Comparison of ENCODE assay signal across 24 cellular contexts in the genomic region with DNA sequence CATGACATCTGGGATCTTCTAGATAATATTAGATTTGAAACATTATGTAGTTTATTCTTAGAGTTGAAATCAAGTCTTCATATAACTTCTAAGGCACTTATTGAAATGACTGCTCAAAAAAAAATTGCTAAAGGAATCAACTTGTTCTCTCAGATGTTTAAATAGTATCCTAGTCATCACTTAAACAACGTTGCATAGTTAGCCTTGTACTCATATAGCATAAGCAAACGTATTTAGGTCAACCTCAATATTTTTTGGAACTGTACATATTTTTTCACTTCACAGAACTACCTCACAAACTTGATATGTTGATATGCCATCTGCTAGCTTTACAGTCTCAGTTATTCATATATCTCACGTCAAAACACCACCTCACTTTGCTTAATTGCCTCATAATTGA. TPM values are rescaled to one million over a fixed set of nuclear protein-coding genes. Genes with fewer than 3 reads are reported as not detected.
A peak's percentile ranks its signal among the peaks of the same experiment; 100 is the strongest.
DNase-seq lines count a peak whose midpoint lies in the region; ATAC-seq, FAIRE-seq and TF ChIP-seq lines count a peak whose summit lies in the region.
"Had no signal": no experiment of that assay in that cellular context is flagged by ENCODE, and none has a peak within 500 bp of the region (broad histone marks: within the 10 kb centered on the region; RNA-seq: fewer than 3 reads in every experiment).

No MANE protein-coding gene starts in this region.

- TF ChIP-seq EP300 in SK-N-SH (IDR thresholded peaks at IDR 0.05; ENCODE audit: borderline replicate concordance in 1 of 2, low read depth in 1 of 2, low read length in 1 of 2) (no peak), esophagus muscularis mucosa (IDR thresholded peaks at IDR 0.05) (no peak)

- DNase-seq in SK-N-SH (no peak), RWPE2 (ENCODE audit: low spot score) (no peak), esophagus muscularis mucosa (ENCODE audit: extremely low spot score) (no peak), psoas muscle (no peak), UCSD-AML1 (lab: John Stamatoyannopoulos, UW; ENCODE audit: unreplicated experiment) (no peak), KBM-7 (no peak), urothelium cell line (ENCODE audit: low spot score) (no peak)
- DNase-seq: activated CD4-positive, alpha-beta T cell treated with anti-CD3 and anti-CD28 coated beads for 48 hours; activated naive CD4-positive, alpha-beta T cell treated with anti-CD3 and anti-CD28 coated beads for 36 hours; activated T-cell treated with anti-CD3 and anti-CD28 coated beads, Interleukin-2, amount 50 U/mL, for 72 hours; BE2C; DND-41; erythroblast; NCI-H2171; NCI-H524 treated with DMSO at 0.1 percent for 48 hours; NK-92 treated with Interleukin-12 subunit alpha and Interleukin-12 subunit beta, amount 100 ng/mL, for 24 hours; small intestine; stimulated activated CD4-positive, alpha-beta T cell treated with anti-CD3 and anti-CD28 coated beads, Interleukin-1b, Interleukin-23, amount 100 ng/mL, for 48 hours; T-helper 1 cell; upper lobe of left lung had no signal

- no peaks in the 10 kb centered on the region for H3K9me2 ChIP-seq in SK-N-SH

- H3K9ac ChIP-seq in SK-N-SH, result no peak overlapping the region

- no peak overlapping the region for H3K4me2 ChIP-seq in SK-N-SH

- TF ChIP-seq POLR2A in esophagus muscularis mucosa (IDR thresholded peaks at IDR 0.05; ENCODE audit: low read depth), result no peak

- no peaks in the 10 kb centered on the region for H3K27me3 ChIP-seq in SK-N-SH (ENCODE audit: insufficient read depth)
- H3K27me3 ChIP-seq in RWPE2 (ENCODE audit: insufficient read depth, poor library complexity, severe bottlenecking), result no peaks in the 10 kb centered on the region
- H3K27me3 ChIP-seq in esophagus muscularis mucosa, result no peaks in the 10 kb centered on the region
- no peaks in the 10 kb centered on the region for H3K27me3 ChIP-seq in psoas muscle (ENCODE audit: insufficient read depth in 3 of 3, low read length in 2 of 3)
- H3K27me3 ChIP-seq: BE2C, upper lobe of left lung had no signal

- H3K4me1 ChIP-seq in SK-N-SH (ENCODE audit: control insufficient read depth in 1 of 2, insufficient read depth in 2 of 2, low read depth in 1 of 2, low read length in 1 of 2), result peaks cover 0 to 3% of the 10 kb centered on the region in 2 experiments; a peak in 1 of 4 replicates
- peaks cover 13% of the 10 kb centered on the region for H3K4me1 ChIP-seq in RWPE2 (ENCODE audit: insufficient read depth, poor library complexity, severe bottlenecking)
- H3K4me1 ChIP-seq in esophagus muscularis mucosa, result peaks cover 22 to 66% (median 56%) of the 10 kb centered on the region in 4 donors
- peaks cover 19% of the 10 kb centered on the region for H3K4me1 ChIP-seq in psoas muscle
- H3K4me1 ChIP-seq: BE2C, HAP-1 had no signal

- no peaks in the 10 kb centered on the region for H3K36me3 ChIP-seq in SK-N-SH (replicated peaks in 1 of 2; ENCODE audit: control insufficient read depth in 1 of 2, insufficient read depth in 2 of 2, low read length in 1 of 2)
- 0 out of 2 replicates have a peak, but pooled peaks cover 3% of the 10 kb centered on the region for H3K36me3 ChIP-seq in RWPE2 (ENCODE audit: low read depth)
- H3K36me3 ChIP-seq in esophagus muscularis mucosa, result no peaks in the 10 kb centered on the region
- no peaks in the 10 kb centered on the region for H3K36me3 ChIP-seq in psoas muscle (ENCODE audit: insufficient read depth in 1 of 2, low read depth in 1 of 2)
- H3K36me3 ChIP-seq: BE2C, HAP-1, upper lobe of left lung had no signal

- WGBS in SK-N-SH (ENCODE audit: low lambda C conversion rate), result 65% methylated on average over 3 of the region's 3 CpGs
- 53% methylated on average over 3 of the region's 3 CpGs for WGBS in esophagus muscularis mucosa
- 54 to 74% (median 72%) methylated on average over 3 of the region's 3 CpGs for WGBS in psoas muscle, 3 donors

- no peaks in the 10 kb centered on the region for H3K79me2 ChIP-seq in SK-N-SH (ENCODE audit: insufficient read depth)

- H3K9me3 ChIP-seq in SK-N-SH, result no peaks in the 10 kb centered on the region
- H3K9me3 ChIP-seq in RWPE2 (ENCODE audit: severe bottlenecking), result no peaks in the 10 kb centered on the region
- H3K9me3 ChIP-seq in esophagus muscularis mucosa, result no peaks in the 10 kb centered on the region
- no peaks in the 10 kb centered on the region for H3K9me3 ChIP-seq in psoas muscle
- H3K9me3 ChIP-seq: BE2C, HAP-1, upper lobe of left lung had no signal

- in situ Hi-C loops in KBM-7 (cut with MboI; ENCODE audit: low pct_unique_long_range_greater_than_20kb, low sequenced_read_pairs), result no loop called here

- ATAC-seq in SK-N-SH treated with all-trans-retinoic acid at 6 μM for 48 hours (peak; percentile 13; the same call in 1 of the 3 replicates), RWPE2 (ENCODE audit: low read depth) (peak; percentile 60; the same call in 2 of the 3 replicates), psoas muscle (peak in 3 of 4 donors; percentile 38 to 43 (median 38))

- POLR2A ChIA-PET in SK-N-SH (lab: Yijun Ruan, JAX), result no interaction called here

- no peak for TF ChIP-seq RAD21 in SK-N-SH (IDR thresholded peaks at IDR 0.05; ENCODE audit: low read length)

- H3K4me3 ChIP-seq in SK-N-SH (ENCODE audit: low read depth in 2 of 2, low read length in 1 of 2), result no peak overlapping the region
- no peak overlapping the region for H3K4me3 ChIP-seq in RWPE2 (ENCODE audit: severe bottlenecking)
- H3K4me3 ChIP-seq in esophagus muscularis mucosa, result no peak overlapping the region
- no peak overlapping the region for H3K4me3 ChIP-seq in psoas muscle
- H3K4me3 ChIP-seq: HAP-1, upper lobe of left lung had no signal

- intact Hi-C loops in esophagus muscularis mucosa (cut with DNase I) (loop anchor here (5.0 kb wide), 1 partner anchor 45 kb away; the partner anchor contains the start of gene CREB1), psoas muscle (cut with DNase I) (no loop called here)

- H2AFZ ChIP-seq in SK-N-SH (ENCODE audit: low read depth), result no peak overlapping the region

- CTCF ChIA-PET in SK-N-SH (lab: Yijun Ruan, JAX), result interaction anchor here (0.9 to 1.9 kb wide), 2 partner anchors 10 to 788 kb away, joined by 3 to 5 read pairs; no protein-coding TSS in a partner anchor

- TF ChIP-seq CTCF in SK-N-SH (IDR thresholded peaks at IDR 0.05), result no peak
- no peak for TF ChIP-seq CTCF in RWPE2 (IDR thresholded peaks at IDR 0.05; ENCODE audit: poor library complexity, severe bottlenecking)
- no peak for TF ChIP-seq CTCF in esophagus muscularis mucosa (IDR thresholded peaks at IDR 0.05)
- TF ChIP-seq CTCF in psoas muscle (IDR thresholded peaks at IDR 0.05), result no peak

- H3K27ac ChIP-seq in SK-N-SH (ENCODE audit: low read depth in 2 of 2, low read length in 1 of 2), result no peak overlapping the region; a peak in 1 of 4 replicates
- no peak overlapping the region for H3K27ac ChIP-seq in RWPE2 (ENCODE audit: poor library complexity, severe bottlenecking)
- peak overlapping the region; percentile 59 to 78 (median 68) for H3K27ac ChIP-seq in esophagus muscularis mucosa (replicated peaks in 1 of 4)
- peak overlapping the region; percentile 1 for H3K27ac ChIP-seq in psoas muscle
- H3K27ac ChIP-seq: 22Rv1, upper lobe of left lung had no signal

- no peaks in the 10 kb centered on the region for H4K20me1 ChIP-seq in SK-N-SH (ENCODE audit: insufficient read depth)

- H3F3A ChIP-seq in SK-N-SH (replicated peaks; ENCODE audit: insufficient read depth), result peaks cover 12% of the 10 kb centered on the region

- no peak for FAIRE-seq in urothelium cell line (lab: Jason Lieb, UNC)
- FAIRE-seq: GM12891, small intestine had no signal

TF ChIP-seq in SK-N-SH treated with all-trans-retinoic acid at 6 μM for 48 hours, 23 proteins besides CTCF, POLR2A, EP300 and RAD21 (continues in another document):
- TF ChIP-seq CSDC2 (CRISPR knock-in tag; IDR thresholded peaks at IDR 0.05), result no peak
- TF ChIP-seq ISL1 (CRISPR knock-in tag; IDR thresholded peaks at IDR 0.05), result no peak
- TF ChIP-seq ESRRG (CRISPR knock-in tag; IDR thresholded peaks at IDR 0.05), result no peak
- no peak for TF ChIP-seq ZNF70 (CRISPR knock-in tag; IDR thresholded peaks at IDR 0.05)
- TF ChIP-seq ZNF565 (CRISPR knock-in tag; conservative IDR thresholded peaks at IDR 0.05; ENCODE audit: low read depth), result no peak
- TF ChIP-seq, protein P1, sequence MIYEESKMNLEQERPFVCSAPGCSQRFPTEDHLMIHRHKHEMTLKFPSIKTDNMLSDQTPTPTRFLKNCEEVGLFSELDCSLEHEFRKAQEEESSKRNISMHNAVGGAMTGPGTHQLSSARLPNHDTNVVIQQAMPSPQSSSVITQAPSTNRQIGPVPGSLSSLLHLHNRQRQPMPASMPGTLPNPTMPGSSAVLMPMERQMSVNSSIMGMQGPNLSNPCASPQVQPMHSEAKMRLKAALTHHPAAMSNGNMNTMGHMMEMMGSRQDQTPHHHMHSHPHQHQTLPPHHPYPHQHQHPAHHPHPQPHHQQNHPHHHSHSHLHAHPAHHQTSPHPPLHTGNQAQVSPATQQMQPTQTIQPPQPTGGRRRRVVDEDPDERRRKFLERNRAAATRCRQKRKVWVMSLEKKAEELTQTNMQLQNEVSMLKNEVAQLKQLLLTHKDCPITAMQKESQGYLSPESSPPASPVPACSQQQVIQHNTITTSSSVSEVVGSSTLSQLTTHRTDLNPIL (CRISPR knock-in tag; IDR thresholded peaks at IDR 0.05; ENCODE audit: low read depth), result no peak
- TF ChIP-seq TCF4 (CRISPR knock-in tag; IDR thresholded peaks at IDR 0.05; ENCODE audit: borderline replicate concordance), result no peak

RNA-seq across cellular contexts. Expression of gene CREB1, which starts 47.1 kb away (rescaled TPM):
- polyA plus RNA-seq in SK-N-SH (2012; rRNA removed) (14.5 and 19.2 TPM in 2 replicates), psoas muscle (10 to 100 TPM in 1 of 3 donors, 1 to 10 TPM in 2; 3.5 to 10.2 (median 5.1) TPM)
- polyA plus RNA-seq in SK-N-SH (2012; cell fraction: cytosol; rRNA removed), result 13.2 and 16.7 TPM in 2 replicates
- polyA plus RNA-seq in SK-N-SH (2012; cell fraction: nucleus; rRNA removed), result 11.5 and 25.1 TPM in 2 replicates
- total RNA-seq in esophagus muscularis mucosa (10 to 100 TPM; 31.1 to 51.5 (median 43.3) TPM), psoas muscle (10 to 100 TPM; 18.4 to 27.9 (median 22.9) TPM)

Comparison
In these comparisons a context has a peak if more than half of its experiments do, and no peak if none do; other contexts are left out.
1. H3K27ac ChIP-seq: peak in esophagus muscularis mucosa (4 of 4) and psoas muscle (single experiment); none in SK-N-SH (0 of 2) and RWPE2 (single experiment).
2. Peak in every context shown above with its lines, with median percentiles within 50 percentile points of each other: ATAC-seq.